In the genomic region with DNA sequence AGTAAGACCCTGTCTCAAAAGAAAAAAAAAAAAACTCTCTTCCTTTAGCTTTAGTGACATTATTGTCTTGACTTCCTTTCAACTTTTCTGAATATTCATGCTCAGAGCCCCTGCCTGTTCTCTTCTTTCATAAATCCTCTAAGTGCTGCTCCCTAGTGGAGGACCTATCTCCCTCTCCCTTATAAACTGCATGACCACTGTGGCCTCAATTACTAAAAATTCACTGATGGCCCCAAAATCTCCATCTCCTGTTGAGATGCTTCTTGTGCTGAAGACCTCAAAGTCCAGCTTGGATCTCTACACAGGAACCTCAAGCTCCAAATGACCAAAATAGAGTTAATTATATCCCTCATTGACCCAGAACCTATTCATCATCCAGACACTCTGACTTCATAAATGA, we compare ENCODE assay signal across 3 cellular contexts.
TF ChIP-seq lines count a peak whose summit lies in the region.

No MANE protein-coding gene starts in this region.

TF ChIP-seq in liver, 16 proteins besides CTCF, POLR2A, EP300 and RAD21:
- TF ChIP-seq SP1 (IDR thresholded peaks at IDR 0.05) (no peak), YY1 (IDR thresholded peaks at IDR 0.05) (no peak), FOXA1 (IDR thresholded peaks at IDR 0.05) (no peak), FOXA2 (IDR thresholded peaks at IDR 0.05) (no peak), NR2F2 (IDR thresholded peaks at IDR 0.05) (no peak), EGR1 (IDR thresholded peaks at IDR 0.05; ENCODE audit: low read depth in 2 of 2) (no peak), ATF3 (IDR thresholded peaks at IDR 0.05) (no peak), HNF4A (conservative IDR thresholded peaks at IDR 0.05) (no peak)
- TF ChIP-seq, protein P1, sequence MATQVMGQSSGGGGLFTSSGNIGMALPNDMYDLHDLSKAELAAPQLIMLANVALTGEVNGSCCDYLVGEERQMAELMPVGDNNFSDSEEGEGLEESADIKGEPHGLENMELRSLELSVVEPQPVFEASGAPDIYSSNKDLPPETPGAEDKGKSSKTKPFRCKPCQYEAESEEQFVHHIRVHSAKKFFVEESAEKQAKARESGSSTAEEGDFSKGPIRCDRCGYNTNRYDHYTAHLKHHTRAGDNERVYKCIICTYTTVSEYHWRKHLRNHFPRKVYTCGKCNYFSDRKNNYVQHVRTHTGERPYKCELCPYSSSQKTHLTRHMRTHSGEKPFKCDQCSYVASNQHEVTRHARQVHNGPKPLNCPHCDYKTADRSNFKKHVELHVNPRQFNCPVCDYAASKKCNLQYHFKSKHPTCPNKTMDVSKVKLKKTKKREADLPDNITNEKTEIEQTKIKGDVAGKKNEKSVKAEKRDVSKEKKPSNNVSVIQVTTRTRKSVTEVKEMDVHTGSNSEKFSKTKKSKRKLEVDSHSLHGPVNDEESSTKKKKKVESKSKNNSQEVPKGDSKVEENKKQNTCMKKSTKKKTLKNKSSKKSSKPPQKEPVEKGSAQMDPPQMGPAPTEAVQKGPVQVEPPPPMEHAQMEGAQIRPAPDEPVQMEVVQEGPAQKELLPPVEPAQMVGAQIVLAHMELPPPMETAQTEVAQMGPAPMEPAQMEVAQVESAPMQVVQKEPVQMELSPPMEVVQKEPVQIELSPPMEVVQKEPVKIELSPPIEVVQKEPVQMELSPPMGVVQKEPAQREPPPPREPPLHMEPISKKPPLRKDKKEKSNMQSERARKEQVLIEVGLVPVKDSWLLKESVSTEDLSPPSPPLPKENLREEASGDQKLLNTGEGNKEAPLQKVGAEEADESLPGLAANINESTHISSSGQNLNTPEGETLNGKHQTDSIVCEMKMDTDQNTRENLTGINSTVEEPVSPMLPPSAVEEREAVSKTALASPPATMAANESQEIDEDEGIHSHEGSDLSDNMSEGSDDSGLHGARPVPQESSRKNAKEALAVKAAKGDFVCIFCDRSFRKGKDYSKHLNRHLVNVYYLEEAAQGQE (IDR thresholded peaks at IDR 0.05) = no peak

TF ChIP-seq in HepG2, 621 proteins besides CTCF, POLR2A, EP300 and RAD21:
- TF ChIP-seq RFXANK (CRISPR knock-in tag; IDR thresholded peaks at IDR 0.05) (no peak), IRF2 (CRISPR knock-in tag; IDR thresholded peaks at IDR 0.05) (no peak), IKZF1 (IDR thresholded peaks at IDR 0.05) (no peak), HIVEP1 (CRISPR knock-in tag; IDR thresholded peaks at IDR 0.05) (no peak), ARID5B (CRISPR knock-in tag; IDR thresholded peaks at IDR 0.05) (no peak), ZNF839 (CRISPR knock-in tag; IDR thresholded peaks at IDR 0.05; ENCODE audit: borderline replicate concordance) (no peak), ZNF513 (CRISPR knock-in tag; conservative IDR thresholded peaks at IDR 0.05) (no peak), HOXD1 (CRISPR knock-in tag; IDR thresholded peaks at IDR 0.05) (no peak), ADNP (CRISPR knock-in tag; IDR thresholded peaks at IDR 0.05) (no peak), ZSCAN20 (CRISPR knock-in tag; IDR thresholded peaks at IDR 0.05; ENCODE audit: borderline replicate concordance) (no peak), FOXM1 (CRISPR knock-in tag; IDR thresholded peaks at IDR 0.05) (no peak), ZNF232 (CRISPR knock-in tag; IDR thresholded peaks at IDR 0.05; ENCODE audit: borderline replicate concordance) (no peak), BATF2 (CRISPR knock-in tag; IDR thresholded peaks at IDR 0.05) (no peak), HES4 (CRISPR knock-in tag; IDR thresholded peaks at IDR 0.05; ENCODE audit: borderline replicate concordance) (no peak), SIN3B (IDR thresholded peaks at IDR 0.05; ENCODE audit: low read length) (no peak), ATF7-NPFF (CRISPR knock-in tag; IDR thresholded peaks at IDR 0.05; ENCODE audit: low read depth) (no peak), NR2C2 (CRISPR knock-in tag; IDR thresholded peaks at IDR 0.05; ENCODE audit: borderline replicate concordance) (no peak), ZNF570 (CRISPR knock-in tag; IDR thresholded peaks at IDR 0.05; ENCODE audit: borderline replicate concordance) (no peak)
TF ChIP-seq in HepG2: peak in this region for 0.

TF ChIP-seq in K562, 482 proteins besides CTCF, POLR2A, EP300 and RAD21:
- TF ChIP-seq ARNT (IDR thresholded peaks at IDR 0.05) = no peak
- no peak for TF ChIP-seq CBX1 (IDR thresholded peaks at IDR 0.05; ENCODE audit: low read depth)
- no peak for TF ChIP-seq CBFA2T3 (IDR thresholded peaks at IDR 0.05)
- TF ChIP-seq, protein P2, sequence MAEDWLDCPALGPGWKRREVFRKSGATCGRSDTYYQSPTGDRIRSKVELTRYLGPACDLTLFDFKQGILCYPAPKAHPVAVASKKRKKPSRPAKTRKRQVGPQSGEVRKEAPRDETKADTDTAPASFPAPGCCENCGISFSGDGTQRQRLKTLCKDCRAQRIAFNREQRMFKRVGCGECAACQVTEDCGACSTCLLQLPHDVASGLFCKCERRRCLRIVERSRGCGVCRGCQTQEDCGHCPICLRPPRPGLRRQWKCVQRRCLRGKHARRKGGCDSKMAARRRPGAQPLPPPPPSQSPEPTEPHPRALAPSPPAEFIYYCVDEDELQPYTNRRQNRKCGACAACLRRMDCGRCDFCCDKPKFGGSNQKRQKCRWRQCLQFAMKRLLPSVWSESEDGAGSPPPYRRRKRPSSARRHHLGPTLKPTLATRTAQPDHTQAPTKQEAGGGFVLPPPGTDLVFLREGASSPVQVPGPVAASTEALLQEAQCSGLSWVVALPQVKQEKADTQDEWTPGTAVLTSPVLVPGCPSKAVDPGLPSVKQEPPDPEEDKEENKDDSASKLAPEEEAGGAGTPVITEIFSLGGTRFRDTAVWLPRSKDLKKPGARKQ (CRISPR knock-in tag; IDR thresholded peaks at IDR 0.05) = no peak
- no peak for TF ChIP-seq MCM7 (IDR thresholded peaks at IDR 0.05)
- TF ChIP-seq E2F4 (CRISPR knock-in tag; IDR thresholded peaks at IDR 0.05; ENCODE audit: low read depth) = no peak
- TF ChIP-seq, protein P3, sequence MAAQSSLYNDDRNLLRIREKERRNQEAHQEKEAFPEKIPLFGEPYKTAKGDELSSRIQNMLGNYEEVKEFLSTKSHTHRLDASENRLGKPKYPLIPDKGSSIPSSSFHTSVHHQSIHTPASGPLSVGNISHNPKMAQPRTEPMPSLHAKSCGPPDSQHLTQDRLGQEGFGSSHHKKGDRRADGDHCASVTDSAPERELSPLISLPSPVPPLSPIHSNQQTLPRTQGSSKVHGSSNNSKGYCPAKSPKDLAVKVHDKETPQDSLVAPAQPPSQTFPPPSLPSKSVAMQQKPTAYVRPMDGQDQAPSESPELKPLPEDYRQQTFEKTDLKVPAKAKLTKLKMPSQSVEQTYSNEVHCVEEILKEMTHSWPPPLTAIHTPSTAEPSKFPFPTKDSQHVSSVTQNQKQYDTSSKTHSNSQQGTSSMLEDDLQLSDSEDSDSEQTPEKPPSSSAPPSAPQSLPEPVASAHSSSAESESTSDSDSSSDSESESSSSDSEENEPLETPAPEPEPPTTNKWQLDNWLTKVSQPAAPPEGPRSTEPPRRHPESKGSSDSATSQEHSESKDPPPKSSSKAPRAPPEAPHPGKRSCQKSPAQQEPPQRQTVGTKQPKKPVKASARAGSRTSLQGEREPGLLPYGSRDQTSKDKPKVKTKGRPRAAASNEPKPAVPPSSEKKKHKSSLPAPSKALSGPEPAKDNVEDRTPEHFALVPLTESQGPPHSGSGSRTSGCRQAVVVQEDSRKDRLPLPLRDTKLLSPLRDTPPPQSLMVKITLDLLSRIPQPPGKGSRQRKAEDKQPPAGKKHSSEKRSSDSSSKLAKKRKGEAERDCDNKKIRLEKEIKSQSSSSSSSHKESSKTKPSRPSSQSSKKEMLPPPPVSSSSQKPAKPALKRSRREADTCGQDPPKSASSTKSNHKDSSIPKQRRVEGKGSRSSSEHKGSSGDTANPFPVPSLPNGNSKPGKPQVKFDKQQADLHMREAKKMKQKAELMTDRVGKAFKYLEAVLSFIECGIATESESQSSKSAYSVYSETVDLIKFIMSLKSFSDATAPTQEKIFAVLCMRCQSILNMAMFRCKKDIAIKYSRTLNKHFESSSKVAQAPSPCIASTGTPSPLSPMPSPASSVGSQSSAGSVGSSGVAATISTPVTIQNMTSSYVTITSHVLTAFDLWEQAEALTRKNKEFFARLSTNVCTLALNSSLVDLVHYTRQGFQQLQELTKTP (IDR thresholded peaks at IDR 0.05; ENCODE audit: low read depth in 1 of 2, partially characterized antibody in 2 of 2) = no peak
- no peak for TF ChIP-seq NONO (IDR thresholded peaks at IDR 0.05; ENCODE audit: low read depth in 2 of 2, low read length in 1 of 2)
- no peak for TF ChIP-seq FOXA3 (CRISPR knock-in tag; conservative IDR thresholded peaks at IDR 0.05 in 1 of 2, IDR thresholded peaks at IDR 0.05 in 1 of 2)
- no peak for TF ChIP-seq HDAC3 (IDR thresholded peaks at IDR 0.05; ENCODE audit: borderline replicate concordance, partially characterized antibody)
- TF ChIP-seq BRCA1 (IDR thresholded peaks at IDR 0.05) = no peak
- no peak for TF ChIP-seq BRCA1 (CRISPR knock-in tag; IDR thresholded peaks at IDR 0.05)
- no peak for TF ChIP-seq SETDB1 (IDR thresholded peaks at IDR 0.05; ENCODE audit: low read length)
- TF ChIP-seq PATZ1 (CRISPR knock-in tag; IDR thresholded peaks at IDR 0.05; ENCODE audit: borderline replicate concordance) = no peak
- TF ChIP-seq ZC3H4 (CRISPR knock-in tag; IDR thresholded peaks at IDR 0.05; ENCODE audit: borderline replicate concordance) = no peak
